ENCODE assay signal across 8 cellular contexts in the genomic region with DNA sequence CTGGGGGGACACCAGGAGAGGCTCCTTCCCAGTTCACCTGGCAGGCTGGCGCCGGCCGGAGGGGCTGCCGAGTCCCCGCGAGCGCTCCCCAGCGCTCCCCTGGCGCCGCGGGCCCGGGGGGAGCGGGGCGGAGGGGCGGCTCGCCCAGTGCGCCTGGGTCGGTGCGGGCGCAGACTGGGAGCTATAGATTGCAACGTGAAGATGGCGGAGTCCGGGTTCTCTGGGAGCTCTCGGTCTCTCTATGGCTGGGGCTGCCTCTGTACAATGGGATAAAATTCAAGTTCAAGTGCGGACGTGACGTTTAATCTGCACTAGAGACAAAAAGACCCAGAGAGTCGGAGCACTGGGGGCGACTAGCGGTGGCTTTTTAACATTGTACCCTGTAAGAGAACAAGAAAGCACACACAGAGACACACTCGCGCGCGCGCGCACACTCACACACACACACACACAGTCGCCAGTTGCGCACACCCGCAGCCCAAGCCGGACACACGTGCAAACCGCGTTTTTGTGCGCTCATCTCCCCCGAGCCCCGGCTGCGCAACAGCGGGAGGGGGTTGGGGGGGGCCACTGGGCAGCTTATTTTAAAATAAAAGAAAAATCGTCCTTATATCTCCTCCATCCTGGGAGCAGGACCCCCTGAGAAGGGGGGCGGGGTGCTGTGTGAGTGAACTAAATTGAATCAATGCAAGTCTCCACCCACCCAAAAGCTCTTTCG. TPM values are rescaled to one million over a fixed set of nuclear protein-coding genes. Genes with fewer than 3 reads are reported as not detected.
DNase-seq lines count a peak whose midpoint lies in the region; ATAC-seq and TF ChIP-seq lines count a peak whose summit lies in the region.

A gene (minus strand): TSS at position 247 of the 718 bp plus-strand sequence. CDS start 979 bp downstream, outside the sequence.

- CTCF ChIA-PET in RWPE1 (lab: Yijun Ruan, JAX) = interaction anchor here (0.5 to 1.2 kb wide), 13 partner anchors 110 to 1687 kb away, joined by 3 to 6 read pairs (median 3); no protein-coding TSS in a partner anchor

- H3K27me3 ChIP-seq in KMS-11 (ENCODE audit: insufficient read depth, low read depth) = no peaks in the 10 kb centered on the region
- H3K27me3 ChIP-seq in thyroid gland = no peaks in the 10 kb centered on the region

- TF ChIP-seq POLR2A in thyroid gland (IDR thresholded peaks at IDR 0.05) = peak in 1 of 2 donors; percentile 48

- peak within 1 kb of the TSS; percentile 94 for H3K27ac Mint-ChIP-seq in activated T-helper 2 cell treated with anti-CD3 and anti-CD28 coated beads, Interferon-gamma antibody, Interleukin-2, Interleukin-4, amounts not matched to agents 10 μg/mL and 5 μg/mL and 100 μg/mL, durations not matched to agents 14 hours and 24 hours and 36 hours
- no peak within 1 kb of the TSS for H3K27ac Mint-ChIP-seq in osteocyte (ENCODE audit: unreplicated experiment)

- peaks cover 21% of the 10 kb centered on the region for H3K36me3 Mint-ChIP-seq in activated T-helper 2 cell treated with anti-CD3 and anti-CD28 coated beads, Interferon-gamma antibody, Interleukin-2, Interleukin-4, amounts not matched to agents 10 μg/mL and 5 μg/mL and 100 μg/mL, durations not matched to agents 14 hours and 24 hours and 36 hours (ENCODE audit: low read depth)
- H3K36me3 Mint-ChIP-seq in osteocyte (ENCODE audit: unreplicated experiment) = no peaks in the 10 kb centered on the region

- WGBS in thyroid gland, 2 donors = 1 to 2% methylated on average over 41 to 47 of the region's 51 CpGs

- peak; percentile 84 for ATAC-seq in GM21717 (IDR thresholded peaks at IDR 0.05; ENCODE audit: unreplicated experiment)

- H3K4me2 ChIP-seq in KMS-11 = peak within 1 kb of the TSS; percentile 95

- DNase-seq in DMS153 treated with DMSO at 0.1 percent for 48 hours (lab: John Stamatoyannopoulos, UW; ENCODE audit: unreplicated experiment) (peak; percentile 77), RWPE1 (ENCODE audit: low spot score) (peak; percentile 79), fibroblast of villous mesenchyme (ENCODE audit: low read depth) (peak; percentile 47), osteocyte (ENCODE audit: extremely low spot score, unreplicated experiment) (no peak), thyroid gland (peak; percentile 91)
- peak; percentile 88 for DNase-seq in activated T-helper 2 cell treated with anti-CD3 and anti-CD28 coated beads, Interferon-gamma antibody, Interleukin-2, Interleukin-4, amounts not matched to agents 10 μg/mL and 5 μg/mL and 100 μg/mL, durations not matched to agents 14 hours and 24 hours and 36 hours (ENCODE audit: low spot score)

- no peaks in the 10 kb centered on the region for H3K9me3 Mint-ChIP-seq in activated T-helper 2 cell treated with anti-CD3 and anti-CD28 coated beads, Interferon-gamma antibody, Interleukin-2, Interleukin-4, amounts not matched to agents 10 μg/mL and 5 μg/mL and 100 μg/mL, durations not matched to agents 14 hours and 24 hours and 36 hours
- H3K9me3 Mint-ChIP-seq in osteocyte (ENCODE audit: unreplicated experiment) = no peaks in the 10 kb centered on the region

- H3K4me1 ChIP-seq in KMS-11 (ENCODE audit: low read depth, poor library complexity, severe bottlenecking) (no peaks in the 10 kb centered on the region), thyroid gland (peaks cover 23 to 30% of the 10 kb centered on the region in 2 donors)

- H4K20me1 ChIP-seq in KMS-11 (ENCODE audit: insufficient read depth) = no peaks in the 10 kb centered on the region

- peaks cover 37% of the 10 kb centered on the region for H3K4me1 Mint-ChIP-seq in activated T-helper 2 cell treated with anti-CD3 and anti-CD28 coated beads, Interferon-gamma antibody, Interleukin-2, Interleukin-4, amounts not matched to agents 10 μg/mL and 5 μg/mL and 100 μg/mL, durations not matched to agents 14 hours and 24 hours and 36 hours (ENCODE audit: low read depth)
- H3K4me1 Mint-ChIP-seq in osteocyte (ENCODE audit: unreplicated experiment) = peaks cover 35% of the 10 kb centered on the region

- intact Hi-C loops in activated T-helper 2 cell treated with anti-CD3 and anti-CD28 coated beads, Interferon-gamma antibody, Interleukin-2, Interleukin-4, amounts not matched to agents 10 μg/mL and 5 μg/mL and 100 μg/mL, durations not matched to agents 14 hours and 24 hours and 36 hours (cut with micrococcal nuclease) = loop anchor here (1.0 to 5.0 kb wide), 8 partner anchors 10 to 1565 kb away; a partner anchor contains a TSS
- intact Hi-C loops in thyroid gland (cut with DNase I) = loop anchor here (10.0 kb wide), 1 partner anchor 1287 kb away; no protein-coding TSS in a partner anchor

- TF ChIP-seq CTCF in KMS-11 (conservative IDR thresholded peaks at IDR 0.05; ENCODE audit: low read depth, low read length) (peak; percentile 56), RWPE1 (conservative IDR thresholded peaks at IDR 0.05; ENCODE audit: low read depth) (peak; percentile 74), fibroblast of villous mesenchyme (IDR thresholded peaks at IDR 0.05; ENCODE audit: insufficient read depth, low read depth, low read length) (peak; percentile 39), osteocyte (IDR thresholded peaks at IDR 0.05) (peak; percentile 66), thyroid gland (IDR thresholded peaks at IDR 0.05) (peak; percentile 11 to 69 (median 50))

- no peak within 1 kb of the TSS for H3K4me3 ChIP-seq in KMS-11 (IDR thresholded peaks at IDR 0.05; ENCODE audit: insufficient read depth, low read depth, low read length)
- H3K4me3 ChIP-seq in fibroblast of villous mesenchyme (ENCODE audit: low read depth, low read length) = peak within 1 kb of the TSS; percentile 45
- peak within 1 kb of the TSS; percentile 43 to 58 (median 47) for H3K4me3 ChIP-seq in thyroid gland (replicated peaks in 1 of 3)

- peak within 1 kb of the TSS; percentile 86 for H3K9ac ChIP-seq in KMS-11

- H3K36me3 ChIP-seq in KMS-11 (ENCODE audit: insufficient read depth) = no peaks in the 10 kb centered on the region
- no peaks in the 10 kb centered on the region for H3K36me3 ChIP-seq in thyroid gland

- H3K27me3 Mint-ChIP-seq in activated T-helper 2 cell treated with anti-CD3 and anti-CD28 coated beads, Interferon-gamma antibody, Interleukin-2, Interleukin-4, amounts not matched to agents 10 μg/mL and 5 μg/mL and 100 μg/mL, durations not matched to agents 14 hours and 24 hours and 36 hours (ENCODE audit: low read depth) = peaks cover 10% of the 10 kb centered on the region
- peaks cover 68% of the 10 kb centered on the region for H3K27me3 Mint-ChIP-seq in osteocyte (ENCODE audit: unreplicated experiment)

- peak within 1 kb of the TSS; percentile 87 for H3K27ac ChIP-seq in KMS-11
- peak within 1 kb of the TSS; percentile 95 for H3K27ac ChIP-seq in RWPE1
- H3K27ac ChIP-seq in thyroid gland = peak within 1 kb of the TSS in 2 of 3 donors; percentile 20 to 49

- H3K4me3 Mint-ChIP-seq in activated T-helper 2 cell treated with anti-CD3 and anti-CD28 coated beads, Interferon-gamma antibody, Interleukin-2, Interleukin-4, amounts not matched to agents 10 μg/mL and 5 μg/mL and 100 μg/mL, durations not matched to agents 14 hours and 24 hours and 36 hours (ENCODE audit: low read depth) = peak within 1 kb of the TSS; percentile 93
- H3K4me3 Mint-ChIP-seq in osteocyte (ENCODE audit: unreplicated experiment) = peak within 1 kb of the TSS; percentile 79

- H3K9me3 ChIP-seq in thyroid gland = no peaks in the 10 kb centered on the region

- peaks cover 12% of the 10 kb centered on the region; the same call in 1 of the 2 replicates for H3K79me2 ChIP-seq in KMS-11 (ENCODE audit: insufficient read depth, low read depth)

- H2AFZ ChIP-seq in KMS-11 (ENCODE audit: low read depth) = peak within 1 kb of the TSS; percentile 72

- POLR2A ChIA-PET in RWPE1 (lab: Yijun Ruan, JAX; ENCODE audit: low non-redundant PET) = no interaction called here

RNA-seq across cellular contexts. Expression of the gene that starts here (rescaled TPM):
- total RNA-seq in activated T-helper 2 cell treated with anti-CD3 and anti-CD28 coated beads, Interferon-gamma antibody, Interleukin-2, Interleukin-4, amounts not matched to agents 10 μg/mL and 5 μg/mL and 100 μg/mL, durations not matched to agents 14 hours and 24 hours and 36 hours = 34.1 and 34.9 TPM in 2 replicates
- total RNA-seq in fibroblast of villous mesenchyme (not detected in 2 replicates), osteocyte (0.16 and 0.18 TPM in 2 replicates), thyroid gland (1 to 10 TPM in 3 of 4 donors, under 1 TPM in 1; 0.81 to 4.3 (median 2.3) TPM)

Comparison
In these comparisons a context has a peak if more than half of its experiments do, and no peak if none do; other contexts are left out.
1. Peak in DNase-seq and H3K4me3 ChIP-seq in fibroblast of villous mesenchyme; RNA of the gene not detected or under 1 TPM.
2. H3K27ac ChIP-seq: peak in every context shown above with its lines; median percentile 95 in RWPE1; 87 in KMS-11; 34 in thyroid gland.